8 cellular contexts compared by ENCODE assay signal in genomic region chr4:185424905-185425599, GRCh38. TPM values are rescaled to one million over a fixed set of nuclear protein-coding genes. Genes with fewer than 3 reads are reported as not detected.
DNase-seq lines count a peak whose midpoint lies in the region; ATAC-seq and TF ChIP-seq lines count a peak whose summit lies in the region.

No MANE protein-coding gene starts in this region.

- no peak for TF ChIP-seq CTCF in VCaP (conservative IDR thresholded peaks at IDR 0.05)
- no peak for TF ChIP-seq CTCF in fibroblast of pulmonary artery (IDR thresholded peaks at IDR 0.05; ENCODE audit: low read length, missing control alignments)
- TF ChIP-seq CTCF in neural progenitor cell (IDR thresholded peaks at IDR 0.05), result no peak

- peaks cover 4% of the 10 kb centered on the region for H3F3A ChIP-seq in neural progenitor cell (ENCODE audit: low read depth)

- H3K27ac ChIP-seq in VCaP (peak overlapping the region; percentile 97), neural progenitor cell (no peak overlapping the region)

- H3K4me2 ChIP-seq in neural progenitor cell, result peak overlapping the region; percentile 94

- peak overlapping the region; percentile 87 for H3K4me3 Mint-ChIP-seq in neural progenitor cell

- peaks cover 29% of the 10 kb centered on the region for H3K79me2 ChIP-seq in neural progenitor cell (ENCODE audit: low read depth)

- peaks cover 7% of the 10 kb centered on the region for H3K36me3 ChIP-seq in neural progenitor cell

- peaks cover 4% of the 10 kb centered on the region for H4K20me1 ChIP-seq in neural progenitor cell (ENCODE audit: low read depth)

- peaks cover 6% of the 10 kb centered on the region for H3K4me1 ChIP-seq in neural progenitor cell

- peaks cover 2% of the 10 kb centered on the region for H3K9me3 Mint-ChIP-seq in neural progenitor cell

- H3K9ac ChIP-seq in neural progenitor cell, result peak overlapping the region; percentile 99

- DNase-seq in NCI-H82 (lab: John Stamatoyannopoulos, UW), result peak; percentile 37
- DNase-seq in NCI-H82 treated with DMSO at 0.1 percent for 48 hours (lab: John Stamatoyannopoulos, UW; ENCODE audit: unreplicated experiment), result no peak
- peak; percentile 4 for DNase-seq in fibroblast of pulmonary artery (ENCODE audit: low read depth)
- DNase-seq in neural progenitor cell (ENCODE audit: low spot score), result peak; percentile 7
- DNase-seq in KBM-7, result no peak
- DNase-seq in KG1 (lab: John Stamatoyannopoulos, UW), result no peak

- H3K36me3 Mint-ChIP-seq in neural progenitor cell, result peaks cover 8% of the 10 kb centered on the region

- peak; percentile 3 for ATAC-seq in HG03139 (IDR thresholded peaks at IDR 0.05; ENCODE audit: unreplicated experiment)

- H3K9me3 ChIP-seq in neural progenitor cell (ENCODE audit: low read depth), result no peaks in the 10 kb centered on the region

- H3K27ac Mint-ChIP-seq in neural progenitor cell, result peak overlapping the region; percentile 36

- peak overlapping the region; percentile 98 for H2AFZ ChIP-seq in neural progenitor cell (replicated peaks)

- peaks cover 24% of the 10 kb centered on the region for H3K4me1 Mint-ChIP-seq in neural progenitor cell

- in situ Hi-C loops in KBM-7 (cut with MboI; ENCODE audit: low pct_unique_long_range_greater_than_20kb, low sequenced_read_pairs), result no loop called here

- no peaks in the 10 kb centered on the region for H3K27me3 ChIP-seq in neural progenitor cell

- H3K4me3 ChIP-seq in fibroblast of pulmonary artery (replicated peaks; ENCODE audit: low read depth, low read length) (peak overlapping the region; percentile 91), neural progenitor cell (peak overlapping the region; percentile 86)

- no peaks in the 10 kb centered on the region for H3K27me3 Mint-ChIP-seq in neural progenitor cell (ENCODE audit: insufficient read depth, low read depth)

RNA-seq across cellular contexts. Expression of gene UFSP2, which starts 0.7 kb away (rescaled TPM):
- total RNA-seq in neural progenitor cell (ENCODE audit: low replicate concordance), result 43.0 and 56.9 TPM in 2 replicates

RNA-seq across cellular contexts. Expression of gene ANKRD37, which starts 28.4 kb away (rescaled TPM):
- total RNA-seq in neural progenitor cell (ENCODE audit: low replicate concordance), result 12.5 and 16.3 TPM in 2 replicates

RNA-seq across cellular contexts. Expression of gene LRP2BP, which starts 29.3 kb away (rescaled TPM):
- total RNA-seq in neural progenitor cell (ENCODE audit: low replicate concordance), result 0.69 and 1.3 TPM in 2 replicates

RNA-seq across cellular contexts. Expression of gene CCDC110, which starts 46.5 kb away (rescaled TPM):
- total RNA-seq in neural progenitor cell (ENCODE audit: low replicate concordance), result 0.93 and 2.0 TPM in 2 replicates

Comparison
In these comparisons a context has a peak if more than half of its experiments do, and no peak if none do; other contexts are left out.
1. DNase-seq: peak in NCI-H82 (single experiment), fibroblast of pulmonary artery (single experiment) and neural progenitor cell (single experiment); none in NCI-H82 treated with DMSO at 0.1 percent for 48 hours (single experiment), KBM-7 (single experiment) and KG1 (single experiment).